27 cellular contexts compared by ENCODE assay signal in the genomic region with DNA sequence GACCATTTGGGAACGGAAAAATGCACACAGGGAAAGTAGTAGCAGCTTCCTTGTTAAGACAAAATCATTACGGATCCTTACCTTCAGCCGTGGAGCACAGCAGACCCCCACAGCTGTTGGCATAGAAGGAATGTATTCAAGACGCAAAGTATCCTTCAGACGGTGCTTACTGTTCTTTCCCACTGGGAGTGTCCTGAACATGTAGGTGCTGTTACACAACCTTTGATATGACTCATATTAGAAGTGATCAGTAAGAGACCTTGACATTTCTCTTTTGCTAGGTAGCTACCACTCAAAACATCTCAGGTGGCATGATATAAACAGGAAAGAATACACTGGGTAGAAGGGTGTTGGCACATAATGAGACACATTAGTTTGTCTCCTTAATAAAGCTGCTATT.
"Had no signal": no experiment of that assay in that cellular context is flagged by ENCODE, and none has a peak within 500 bp of the region (broad histone marks: within the 10 kb centered on the region; RNA-seq: fewer than 3 reads in every experiment).

No MANE protein-coding gene starts in this region.

- ATAC-seq: activated T-cell treated with anti-CD3 and anti-CD28 coated beads, Interleukin-2, amount 50 U/mL, for 72 hours; foreskin keratinocyte; gastroesophageal sphincter; T-cell had no signal

- H3K4me3 ChIP-seq: ascending aorta, breast epithelium, coronary artery, dorsolateral prefrontal cortex, esophagus muscularis mucosa, gastroesophageal sphincter had no signal

- H3K27ac ChIP-seq: ascending aorta, breast epithelium, coronary artery, dorsolateral prefrontal cortex, esophagus muscularis mucosa, foreskin keratinocyte, gastroesophageal sphincter had no signal

- H3K27me3 ChIP-seq: ascending aorta, esophagus muscularis mucosa, foreskin keratinocyte, gastroesophageal sphincter had no signal

- H3K4me1 ChIP-seq: ascending aorta, breast epithelium, esophagus muscularis mucosa, foreskin keratinocyte, gastroesophageal sphincter had no signal

- H3K9me3 ChIP-seq: ascending aorta, breast epithelium, esophagus muscularis mucosa, gastroesophageal sphincter had no signal

- H3K36me3 ChIP-seq: ascending aorta, breast epithelium, esophagus muscularis mucosa, gastroesophageal sphincter had no signal

- DNase-seq: activated CD4-positive, alpha-beta memory T cell treated with anti-CD3 and anti-CD28 coated beads, Interleukin-2, amount 10 ng/mL, durations not matched to agents 7 days and 5 days; activated CD4-positive, alpha-beta T cell treated with anti-CD3 and anti-CD28 coated beads for 1 hour; activated CD4-positive, alpha-beta T cell treated with anti-CD3 and anti-CD28 coated beads for 4 hours; activated CD4-positive, alpha-beta T cell treated with anti-CD3 and anti-CD28 coated beads, Interleukin-2, amount 10 ng/mL, durations not matched to agents 7 days and 5 days; activated CD4-positive, alpha-beta T cell treated with anti-CD3 and anti-CD28 coated beads, Interleukin-2, amount 50 U/mL, for 4 hours; activated CD4-positive, CD25-positive, alpha-beta regulatory T cell; activated CD8-positive, alpha-beta memory T cell treated with anti-CD3 and anti-CD28 coated beads, Interleukin-2, amount 50 U/mL, for 48 hours; activated gamma-delta T cell; activated naive CD4-positive, alpha-beta T cell; activated naive CD4-positive, alpha-beta T cell treated with anti-CD3 and anti-CD28 coated beads, Interleukin-2, amount 10 ng/mL, durations not matched to agents 7 days and 5 days; activated naive CD8-positive, alpha-beta T cell treated with anti-CD3 and anti-CD28 coated beads, Interleukin-2, amount 10 ng/mL, durations not matched to agents 7 days and 5 days; activated T-cell treated with anti-CD3 and anti-CD28 coated beads for 4 hours; activated T-cell treated with anti-CD3 and anti-CD28 coated beads, Interleukin-2, amount 50 U/mL, for 24 hours; activated T-cell treated with anti-CD3 and anti-CD28 coated beads, Interleukin-2, amount 50 U/mL, for 72 hours; dorsolateral prefrontal cortex; effector memory CD4-positive, alpha-beta T cell; endodermal cell; erythroblast; SW 1271; T-cell; T-helper 9 cell had no signal
